In the genomic region with DNA sequence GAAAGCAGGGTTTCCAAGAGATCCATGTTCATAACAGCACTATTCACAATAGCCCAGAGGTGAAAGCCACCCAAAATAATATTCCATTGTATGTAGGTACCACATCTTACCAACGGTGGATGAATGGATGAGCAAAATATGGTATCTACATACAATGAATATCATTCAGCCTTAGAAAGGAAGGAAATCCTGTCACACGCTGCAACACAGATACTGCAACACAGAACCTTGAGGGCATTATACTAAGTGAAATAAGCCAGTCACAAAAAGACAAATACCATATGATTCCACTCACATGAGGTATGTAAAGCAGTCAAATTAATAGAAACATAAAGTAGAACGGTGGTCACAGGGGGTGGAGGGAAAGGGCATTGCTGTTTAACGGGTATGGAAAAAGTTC, we compare ENCODE assay signal across 20 cellular contexts.
DNase-seq lines count a peak whose midpoint lies in the region; ATAC-seq and TF ChIP-seq lines count a peak whose summit lies in the region.
"Had no signal": no experiment of that assay in that cellular context is flagged by ENCODE, and none has a peak within 500 bp of the region (broad histone marks: within the 10 kb centered on the region; RNA-seq: fewer than 3 reads in every experiment).

No MANE protein-coding gene starts in this region.

- peaks cover 13 to 19% (median 15%) of the 10 kb centered on the region in 3 donors for H3K4me1 Mint-ChIP-seq in T-cell

- H3K9me3 ChIP-seq in SK-N-SH (no peaks in the 10 kb centered on the region), PC-9 (ENCODE audit: insufficient read depth, low read depth) (peaks cover 7% of the 10 kb centered on the region; the same call in 1 of the 2 replicates)
- H3K9me3 ChIP-seq: BE2C, MG63 had no signal

- DNase-seq in SK-N-SH, result peak; percentile 19
- DNase-seq in PC-9, result no peak
- DNase-seq in fibroblast of peridontal ligament (ENCODE audit: extremely low read depth), result peak; percentile 17
- no peak for DNase-seq in T-cell
- DNase-seq in NCI-H187 treated with DMSO at 0.1 percent for 48 hours (lab: John Stamatoyannopoulos, UW), result no peak
- no peak for DNase-seq in NCI-H2196 (lab: John Stamatoyannopoulos, UW; ENCODE audit: unreplicated experiment)
- no peak for DNase-seq in NCI-H526 (lab: John Stamatoyannopoulos, UW)
- DNase-seq: BE2C, Calu3, MG63, NCI-H1092, NCI-H1436 treated with DMSO at 0.1 percent for 48 hours, NCI-H2029 treated with DMSO at 0.1 percent for 48 hours, NCI-H2171, NCI-H446, SHP77 had no signal

- 60% methylated on average over 4 of the region's 4 CpGs for WGBS in SK-N-SH (ENCODE audit: low lambda C conversion rate)

- TF ChIP-seq RAD21 in SK-N-SH (IDR thresholded peaks at IDR 0.05; ENCODE audit: low read length), result no peak

- H4K20me1 ChIP-seq in SK-N-SH (ENCODE audit: insufficient read depth) (no peaks in the 10 kb centered on the region), PC-9 (ENCODE audit: insufficient read depth) (no peaks in the 10 kb centered on the region)

- H3K79me2 ChIP-seq in SK-N-SH (ENCODE audit: insufficient read depth), result no peaks in the 10 kb centered on the region
- no peaks in the 10 kb centered on the region for H3K79me2 ChIP-seq in PC-9 (ENCODE audit: low read depth)

- H3K27me3 ChIP-seq in SK-N-SH (ENCODE audit: insufficient read depth) (no peaks in the 10 kb centered on the region), PC-9 (ENCODE audit: insufficient read depth, low read depth) (no peaks in the 10 kb centered on the region)
- H3K27me3 ChIP-seq: BE2C, MG63 had no signal

- H3K9ac ChIP-seq in SK-N-SH, result no peak overlapping the region
- H3K9ac ChIP-seq: KMS-11 had no signal

- H3K4me1 ChIP-seq in SK-N-SH (ENCODE audit: control insufficient read depth in 1 of 2, insufficient read depth in 2 of 2, low read depth in 1 of 2, low read length in 1 of 2), result peaks cover 4 to 11% of the 10 kb centered on the region in 2 experiments; a peak in 3 of 4 replicates
- peaks cover 23% of the 10 kb centered on the region for H3K4me1 ChIP-seq in PC-9 (replicated peaks; ENCODE audit: insufficient read depth)
- H3K4me1 ChIP-seq: BE2C had no signal

- POLR2A ChIA-PET in SK-N-SH (lab: Yijun Ruan, JAX), result no interaction called here
- POLR2A ChIA-PET in PC-9 (lab: Charles Lee; ENCODE audit: unreplicated experiment), result no interaction called here
- POLR2A ChIA-PET in T-cell (lab: Charles Lee), result no interaction called here

- H3K27ac ChIP-seq in SK-N-SH (ENCODE audit: low read depth in 2 of 2, low read length in 1 of 2), result peak overlapping the region; percentile 24 to 50; a peak in 2 of 4 replicates
- H3K27ac ChIP-seq in PC-9, result peak overlapping the region; percentile 62
- H3K27ac ChIP-seq: 22Rv1, KMS-11 had no signal

- no peak overlapping the region for H2AFZ ChIP-seq in SK-N-SH (ENCODE audit: low read depth)
- no peak overlapping the region for H2AFZ ChIP-seq in PC-9

- TF ChIP-seq CTCF in SK-N-SH (IDR thresholded peaks at IDR 0.05) (no peak), PC-9 (conservative IDR thresholded peaks at IDR 0.05) (no peak)

- no peak for ATAC-seq in SK-N-SH treated with all-trans-retinoic acid at 6 μM for 48 hours
- no peak for ATAC-seq in T-cell (replicated peaks in 1 of 4)

- no peaks in the 10 kb centered on the region for H3K27me3 Mint-ChIP-seq in T-cell
- H3K27me3 Mint-ChIP-seq: CD4-positive, CD25-positive, alpha-beta regulatory T cell had no signal

- H3K4me2 ChIP-seq in SK-N-SH (no peak overlapping the region), PC-9 (no peak overlapping the region)
- H3K4me2 ChIP-seq: KMS-11 had no signal

- no TSS peak for BruUV-seq in PC-9 (replicated peaks; lab: Mats Ljungman, UMichigan)

- intact Hi-C loops in PC-9 (cut with micrococcal nuclease; ENCODE audit: unreplicated experiment), result no loop called here

- CTCF ChIA-PET in SK-N-SH (lab: Yijun Ruan, JAX) (interaction anchor here (0.7 to 4.0 kb wide), 7 partner anchors 14 to 176 kb away, joined by 3 to 25 read pairs (median 3); a partner anchor contains a TSS), PC-9 (lab: Charles Lee) (no interaction called here), T-cell (lab: Charles Lee) (no interaction called here)

- peaks cover 0 to 4% of the 10 kb centered on the region in 2 experiments for H3K36me3 ChIP-seq in SK-N-SH (replicated peaks in 1 of 2; ENCODE audit: control insufficient read depth in 1 of 2, insufficient read depth in 2 of 2, low read length in 1 of 2)
- H3K36me3 ChIP-seq in PC-9 (ENCODE audit: low read depth), result no peaks in the 10 kb centered on the region
- H3K36me3 ChIP-seq: BE2C, MG63 had no signal

- no peak for TF ChIP-seq EP300 in SK-N-SH (IDR thresholded peaks at IDR 0.05; ENCODE audit: borderline replicate concordance in 1 of 2, low read depth in 1 of 2, low read length in 1 of 2)

- H3K4me3 ChIP-seq in SK-N-SH (ENCODE audit: low read depth in 2 of 2, low read length in 1 of 2), result no peak overlapping the region
- no peak overlapping the region for H3K4me3 ChIP-seq in PC-9
- H3K4me3 ChIP-seq: MG63 had no signal

- H3K9me2 ChIP-seq in SK-N-SH (no peaks in the 10 kb centered on the region), PC-9 (ENCODE audit: insufficient read depth) (no peaks in the 10 kb centered on the region; the same call in 1 of the 2 replicates)

- H3K4me3 Mint-ChIP-seq in T-cell, result no peak overlapping the region

- H3K27ac Mint-ChIP-seq in T-cell, result no peak overlapping the region

- H3K36me3 Mint-ChIP-seq in T-cell, result peaks cover 3% of the 10 kb centered on the region

- H3F3A ChIP-seq in SK-N-SH (replicated peaks; ENCODE audit: insufficient read depth) (peaks cover 11% of the 10 kb centered on the region), PC-9 (ENCODE audit: insufficient read depth, low read depth) (peaks cover 14% of the 10 kb centered on the region)

- no peaks in the 10 kb centered on the region for H3K9me3 Mint-ChIP-seq in T-cell
- H3K9me3 Mint-ChIP-seq: CD4-positive, CD25-positive, alpha-beta regulatory T cell had no signal

TF ChIP-seq in SK-N-SH, 30 proteins besides CTCF, POLR2A, EP300 and RAD21:
- TF ChIP-seq, protein P1, sequence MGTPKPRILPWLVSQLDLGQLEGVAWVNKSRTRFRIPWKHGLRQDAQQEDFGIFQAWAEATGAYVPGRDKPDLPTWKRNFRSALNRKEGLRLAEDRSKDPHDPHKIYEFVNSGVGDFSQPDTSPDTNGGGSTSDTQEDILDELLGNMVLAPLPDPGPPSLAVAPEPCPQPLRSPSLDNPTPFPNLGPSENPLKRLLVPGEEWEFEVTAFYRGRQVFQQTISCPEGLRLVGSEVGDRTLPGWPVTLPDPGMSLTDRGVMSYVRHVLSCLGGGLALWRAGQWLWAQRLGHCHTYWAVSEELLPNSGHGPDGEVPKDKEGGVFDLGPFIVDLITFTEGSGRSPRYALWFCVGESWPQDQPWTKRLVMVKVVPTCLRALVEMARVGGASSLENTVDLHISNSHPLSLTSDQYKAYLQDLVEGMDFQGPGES (IDR thresholded peaks at IDR 0.05; ENCODE audit: low read depth, low read length), result no peak
- TF ChIP-seq MXI1 (IDR thresholded peaks at IDR 0.05; ENCODE audit: low read depth, low read length), result 0 out of 2 replicates have a peak, but pooled peaks have one; percentile 24
- TF ChIP-seq CHD2 (IDR thresholded peaks at IDR 0.05; ENCODE audit: low read length, partially characterized antibody), result peak; percentile 13
- TF ChIP-seq, protein P2, sequence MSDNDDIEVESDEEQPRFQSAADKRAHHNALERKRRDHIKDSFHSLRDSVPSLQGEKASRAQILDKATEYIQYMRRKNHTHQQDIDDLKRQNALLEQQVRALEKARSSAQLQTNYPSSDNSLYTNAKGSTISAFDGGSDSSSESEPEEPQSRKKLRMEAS (IDR thresholded peaks at IDR 0.05; ENCODE audit: low read depth), result no peak
- TF ChIP-seq RXRA (IDR thresholded peaks at IDR 0.05; ENCODE audit: borderline replicate concordance, low read depth), result no peak
TF ChIP-seq in SK-N-SH: peak in this region for 2.

TF ChIP-seq in SK-N-SH treated with all-trans-retinoic acid at 6 μM for 48 hours, 23 proteins besides CTCF, POLR2A, EP300 and RAD21:
- no peak for TF ChIP-seq RARB (CRISPR knock-in tag; IDR thresholded peaks at IDR 0.05)

Comparison
In these comparisons a context has a peak if more than half of its experiments do, and no peak if none do; other contexts are left out.
1. DNase-seq: peak in SK-N-SH (single experiment) and fibroblast of peridontal ligament (single experiment); none in PC-9 (0 of 2), T-cell (0 of 34), NCI-H187 treated with DMSO at 0.1 percent for 48 hours (single experiment), NCI-H2196 (single experiment) and NCI-H526 (0 of 2).